1 cellular context compared by ENCODE assay signal in the genomic region with DNA sequence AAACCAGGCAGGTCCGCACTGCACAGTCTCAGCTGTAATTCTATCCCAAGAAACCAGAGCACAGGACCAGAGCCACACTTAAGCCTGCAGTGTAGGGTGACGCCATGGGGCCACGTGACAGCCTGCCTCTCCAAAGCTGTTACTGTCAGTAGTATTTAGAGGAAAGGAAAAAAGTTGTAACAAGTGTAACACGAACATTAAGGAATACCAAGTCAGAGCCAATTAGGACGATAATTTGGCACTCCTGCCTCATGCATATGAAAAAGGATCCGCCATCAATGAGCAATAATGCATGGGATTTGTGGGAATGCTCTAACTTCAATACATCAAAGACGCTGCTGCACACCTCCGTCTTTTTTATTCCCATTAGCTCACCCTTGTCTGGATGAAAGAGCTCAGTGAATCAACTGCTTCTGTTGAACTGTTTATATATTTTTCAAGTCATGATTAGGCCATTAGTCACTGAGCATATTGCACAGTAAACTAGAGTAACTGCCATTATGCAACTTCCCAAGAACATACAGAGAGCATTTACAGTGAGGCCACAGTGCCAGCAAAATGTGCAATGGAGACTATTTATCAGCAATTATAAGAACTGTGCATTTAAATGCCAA.
TF ChIP-seq lines count a peak whose summit lies in the region.

No MANE protein-coding gene starts in this region.

TF ChIP-seq in SK-N-SH, 30 proteins besides CTCF, POLR2A, EP300 and RAD21 (continued from another document):
- TF ChIP-seq, protein P1, sequence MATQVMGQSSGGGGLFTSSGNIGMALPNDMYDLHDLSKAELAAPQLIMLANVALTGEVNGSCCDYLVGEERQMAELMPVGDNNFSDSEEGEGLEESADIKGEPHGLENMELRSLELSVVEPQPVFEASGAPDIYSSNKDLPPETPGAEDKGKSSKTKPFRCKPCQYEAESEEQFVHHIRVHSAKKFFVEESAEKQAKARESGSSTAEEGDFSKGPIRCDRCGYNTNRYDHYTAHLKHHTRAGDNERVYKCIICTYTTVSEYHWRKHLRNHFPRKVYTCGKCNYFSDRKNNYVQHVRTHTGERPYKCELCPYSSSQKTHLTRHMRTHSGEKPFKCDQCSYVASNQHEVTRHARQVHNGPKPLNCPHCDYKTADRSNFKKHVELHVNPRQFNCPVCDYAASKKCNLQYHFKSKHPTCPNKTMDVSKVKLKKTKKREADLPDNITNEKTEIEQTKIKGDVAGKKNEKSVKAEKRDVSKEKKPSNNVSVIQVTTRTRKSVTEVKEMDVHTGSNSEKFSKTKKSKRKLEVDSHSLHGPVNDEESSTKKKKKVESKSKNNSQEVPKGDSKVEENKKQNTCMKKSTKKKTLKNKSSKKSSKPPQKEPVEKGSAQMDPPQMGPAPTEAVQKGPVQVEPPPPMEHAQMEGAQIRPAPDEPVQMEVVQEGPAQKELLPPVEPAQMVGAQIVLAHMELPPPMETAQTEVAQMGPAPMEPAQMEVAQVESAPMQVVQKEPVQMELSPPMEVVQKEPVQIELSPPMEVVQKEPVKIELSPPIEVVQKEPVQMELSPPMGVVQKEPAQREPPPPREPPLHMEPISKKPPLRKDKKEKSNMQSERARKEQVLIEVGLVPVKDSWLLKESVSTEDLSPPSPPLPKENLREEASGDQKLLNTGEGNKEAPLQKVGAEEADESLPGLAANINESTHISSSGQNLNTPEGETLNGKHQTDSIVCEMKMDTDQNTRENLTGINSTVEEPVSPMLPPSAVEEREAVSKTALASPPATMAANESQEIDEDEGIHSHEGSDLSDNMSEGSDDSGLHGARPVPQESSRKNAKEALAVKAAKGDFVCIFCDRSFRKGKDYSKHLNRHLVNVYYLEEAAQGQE (IDR thresholded peaks at IDR 0.05; ENCODE audit: low read depth, low read length) = no peak
- no peak for TF ChIP-seq RFX5 (IDR thresholded peaks at IDR 0.05; ENCODE audit: low read length)
- TF ChIP-seq TEAD4 (IDR thresholded peaks at IDR 0.05; ENCODE audit: borderline replicate concordance, insufficient read depth) = no peak
- no peak for TF ChIP-seq USF1 (IDR thresholded peaks at IDR 0.05; ENCODE audit: borderline replicate concordance, low read depth)
- TF ChIP-seq MEF2A (IDR thresholded peaks at IDR 0.05; ENCODE audit: borderline replicate concordance, low read depth) = no peak
- no peak for TF ChIP-seq GATA2 (CRISPR knock-in tag; IDR thresholded peaks at IDR 0.05)
- TF ChIP-seq, protein P2, sequence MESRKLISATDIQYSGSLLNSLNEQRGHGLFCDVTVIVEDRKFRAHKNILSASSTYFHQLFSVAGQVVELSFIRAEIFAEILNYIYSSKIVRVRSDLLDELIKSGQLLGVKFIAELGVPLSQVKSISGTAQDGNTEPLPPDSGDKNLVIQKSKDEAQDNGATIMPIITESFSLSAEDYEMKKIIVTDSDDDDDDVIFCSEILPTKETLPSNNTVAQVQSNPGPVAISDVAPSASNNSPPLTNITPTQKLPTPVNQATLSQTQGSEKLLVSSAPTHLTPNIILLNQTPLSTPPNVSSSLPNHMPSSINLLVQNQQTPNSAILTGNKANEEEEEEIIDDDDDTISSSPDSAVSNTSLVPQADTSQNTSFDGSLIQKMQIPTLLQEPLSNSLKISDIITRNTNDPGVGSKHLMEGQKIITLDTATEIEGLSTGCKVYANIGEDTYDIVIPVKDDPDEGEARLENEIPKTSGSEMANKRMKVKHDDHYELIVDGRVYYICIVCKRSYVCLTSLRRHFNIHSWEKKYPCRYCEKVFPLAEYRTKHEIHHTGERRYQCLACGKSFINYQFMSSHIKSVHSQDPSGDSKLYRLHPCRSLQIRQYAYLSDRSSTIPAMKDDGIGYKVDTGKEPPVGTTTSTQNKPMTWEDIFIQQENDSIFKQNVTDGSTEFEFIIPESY (IDR thresholded peaks at IDR 0.05; ENCODE audit: borderline replicate concordance, low read depth) = no peak
- 0 out of 2 replicates have a peak, but pooled peaks have one; percentile 32 for TF ChIP-seq MAX (IDR thresholded peaks at IDR 0.05; ENCODE audit: low read depth)
- TF ChIP-seq USF2 (IDR thresholded peaks at IDR 0.05; ENCODE audit: borderline replicate concordance, low read depth, low read length) = no peak
TF ChIP-seq in SK-N-SH: peak in this region for 7.
